In the genomic region with DNA sequence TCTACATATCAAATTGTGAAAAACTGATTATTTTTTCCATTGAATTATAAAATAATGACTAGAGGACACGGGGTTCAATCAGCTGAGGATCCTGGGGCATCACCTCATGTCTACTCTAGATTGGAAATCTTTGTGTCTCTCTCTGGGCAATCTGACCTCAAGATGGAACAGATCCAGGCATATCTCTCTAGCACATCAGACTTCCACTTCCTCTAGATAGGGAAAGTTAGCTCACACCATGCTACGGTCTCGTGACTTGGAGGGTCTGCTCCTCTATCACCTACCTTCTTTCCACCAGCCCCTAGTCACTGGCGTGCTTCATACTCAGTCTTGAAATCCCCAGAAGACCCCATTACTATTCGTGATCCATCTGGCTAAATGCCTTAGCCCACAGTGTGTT, we compare ENCODE assay signal across 16 cellular contexts.
DNase-seq lines count a peak whose midpoint lies in the region; ATAC-seq and TF ChIP-seq lines count a peak whose summit lies in the region.
"Had no signal": no experiment of that assay in that cellular context is flagged by ENCODE, and none has a peak within 500 bp of the region (broad histone marks: within the 10 kb centered on the region; RNA-seq: fewer than 3 reads in every experiment).

No MANE protein-coding gene starts in this region.

- H3K4me1 Mint-ChIP-seq in CD14-positive monocyte (peaks cover 57% of the 10 kb centered on the region), endothelial cell (ENCODE audit: unreplicated experiment) (peaks cover 15% of the 10 kb centered on the region)
- H3K4me1 Mint-ChIP-seq in activated CD8-positive, alpha-beta T cell treated with anti-CD3 and anti-CD28 coated beads, Interleukin-2, amount 10 ng/mL, durations not matched to agents 7 days and 5 days (ENCODE audit: low read depth) = peaks cover 69% of the 10 kb centered on the region

- H3K27ac ChIP-seq in mesendoderm (ENCODE audit: low read depth, low read length) = no peak overlapping the region
- H3K27ac ChIP-seq: breast epithelium, PC-9, SK-N-MC had no signal

- no peaks in the 10 kb centered on the region for H3K9me3 Mint-ChIP-seq in CD14-positive monocyte
- no peaks in the 10 kb centered on the region for H3K9me3 Mint-ChIP-seq in activated CD8-positive, alpha-beta T cell treated with anti-CD3 and anti-CD28 coated beads, Interleukin-2, amount 10 ng/mL, durations not matched to agents 7 days and 5 days (ENCODE audit: insufficient read depth)
- no peaks in the 10 kb centered on the region for H3K9me3 Mint-ChIP-seq in endothelial cell (ENCODE audit: unreplicated experiment)

- DNase-seq in CD14-positive monocyte (ENCODE audit: low spot score) (no peak), EH (ENCODE audit: low read depth) (peak; percentile 25), mesendoderm (no peak), NCI-H1930 (lab: John Stamatoyannopoulos, UW) (no peak), NCI-H2107 (lab: John Stamatoyannopoulos, UW) (no peak), HPDE6-E6E7 (ENCODE audit: extremely low spot score) (no peak), endothelial cell (ENCODE audit: low spot score) (no peak)
- DNase-seq in activated CD8-positive, alpha-beta T cell treated with anti-CD3 and anti-CD28 coated beads, Interleukin-2, amount 10 ng/mL, durations not matched to agents 7 days and 5 days = no peak
- DNase-seq: DMS153, head of caudate nucleus, NCI-H1092 treated with DMSO at 0.1 percent for 48 hours, NCI-H748 treated with DMSO at 0.1 percent for 48 hours, PC-9, right cardiac atrium had no signal

- POLR2A ChIA-PET in activated CD8-positive, alpha-beta T cell treated with anti-CD3 and anti-CD28 coated beads, Interleukin-2, amount 10 ng/mL, durations not matched to agents 7 days and 5 days (lab: Charles Lee) = no interaction called here

- no peaks in the 10 kb centered on the region for H3K36me3 ChIP-seq in mesendoderm (ENCODE audit: control insufficient read depth, insufficient read depth, low read length)
- H3K36me3 ChIP-seq: breast epithelium had no signal

- H3K4me3 ChIP-seq in mesendoderm (ENCODE audit: low read length) = no peak overlapping the region
- H3K4me3 ChIP-seq: breast epithelium, PC-9, SK-N-MC had no signal

- no peaks in the 10 kb centered on the region for H3K79me2 ChIP-seq in mesendoderm (ENCODE audit: control insufficient read depth, insufficient read depth, low read length)

- H2BK5ac ChIP-seq in mesendoderm (ENCODE audit: low read length) = no peak overlapping the region

- H3K56ac ChIP-seq in mesendoderm (ENCODE audit: low read length) = no peak overlapping the region

- H3K36me3 Mint-ChIP-seq in CD14-positive monocyte = peaks cover 12 to 15% of the 10 kb centered on the region in 2 donors
- peaks cover 49% of the 10 kb centered on the region for H3K36me3 Mint-ChIP-seq in activated CD8-positive, alpha-beta T cell treated with anti-CD3 and anti-CD28 coated beads, Interleukin-2, amount 10 ng/mL, durations not matched to agents 7 days and 5 days (ENCODE audit: low read depth)
- H3K36me3 Mint-ChIP-seq in endothelial cell (ENCODE audit: low read depth, unreplicated experiment) = peaks cover 5% of the 10 kb centered on the region

- WGBS in mesendoderm (ENCODE audit: extremely low coverage, insufficient coverage, low lambda C conversion rate) = no CpG with 5 or more reads among the region's 5 CpGs

- H3K4me3 Mint-ChIP-seq in CD14-positive monocyte (peak overlapping the region in 1 of 2 donors; percentile 67), endothelial cell (ENCODE audit: unreplicated experiment) (no peak overlapping the region)
- no peak overlapping the region for H3K4me3 Mint-ChIP-seq in activated CD8-positive, alpha-beta T cell treated with anti-CD3 and anti-CD28 coated beads, Interleukin-2, amount 10 ng/mL, durations not matched to agents 7 days and 5 days

- H3K4me2 ChIP-seq in mesendoderm (ENCODE audit: low read length) = no peak overlapping the region
- H3K4me2 ChIP-seq: PC-9 had no signal

- intact Hi-C loops in CD14-positive monocyte (cut with micrococcal nuclease) = loop anchor here (10.0 kb wide), 2 partner anchors 47 to 177 kb away; no protein-coding TSS in a partner anchor

- H4K5ac ChIP-seq in mesendoderm (ENCODE audit: low read length) = no peak overlapping the region

- H3K9ac ChIP-seq in mesendoderm (ENCODE audit: low read length) = no peak overlapping the region

- no peaks in the 10 kb centered on the region for H3K4me1 ChIP-seq in mesendoderm (ENCODE audit: control insufficient read depth, low read depth, low read length)
- H3K4me1 ChIP-seq: breast epithelium had no signal

- H3K27me3 ChIP-seq in mesendoderm (ENCODE audit: insufficient read depth, low read length, poor library complexity) = no peaks in the 10 kb centered on the region
- H3K27me3 ChIP-seq: breast epithelium had no signal

- no peak overlapping the region for H3K23ac ChIP-seq in mesendoderm (ENCODE audit: low read length)

- H2AK5ac ChIP-seq in mesendoderm (ENCODE audit: low read length) = no peak overlapping the region

- H3K27me3 Mint-ChIP-seq in CD14-positive monocyte (ENCODE audit: low read depth in 3 of 3) (no peaks in the 10 kb centered on the region), endothelial cell (ENCODE audit: unreplicated experiment) (peaks cover 6% of the 10 kb centered on the region)
- no peaks in the 10 kb centered on the region for H3K27me3 Mint-ChIP-seq in activated CD8-positive, alpha-beta T cell treated with anti-CD3 and anti-CD28 coated beads, Interleukin-2, amount 10 ng/mL, durations not matched to agents 7 days and 5 days (ENCODE audit: low read depth)

- TF ChIP-seq CTCF in CD14-positive monocyte (IDR thresholded peaks at IDR 0.05) = no peak
- TF ChIP-seq CTCF in endothelial cell (IDR thresholded peaks at IDR 0.05; ENCODE audit: unreplicated experiment) = no peak

- ATAC-seq in activated CD8-positive, alpha-beta T cell treated with anti-CD3 and anti-CD28 coated beads, Interleukin-2, amount 10 ng/mL, durations not matched to agents 7 days and 5 days = no peak
- ATAC-seq: right cardiac atrium had no signal

- H2BK120ac ChIP-seq in mesendoderm (ENCODE audit: low read depth, low read length) = no peak overlapping the region

- peak overlapping the region in 6 of 7 donors; percentile 14 to 85 (median 58) for H3K27ac Mint-ChIP-seq in CD14-positive monocyte
- H3K27ac Mint-ChIP-seq in activated CD8-positive, alpha-beta T cell treated with anti-CD3 and anti-CD28 coated beads, Interleukin-2, amount 10 ng/mL, durations not matched to agents 7 days and 5 days = peak overlapping the region; percentile 37
- H3K27ac Mint-ChIP-seq in endothelial cell (ENCODE audit: unreplicated experiment) = no peak overlapping the region

- no peaks in the 10 kb centered on the region for H3K79me1 ChIP-seq in mesendoderm (ENCODE audit: low read length)

- peak overlapping the region; percentile 14 for H4K8ac ChIP-seq in mesendoderm (ENCODE audit: low read depth, low read length)

- no peak overlapping the region for H2BK15ac ChIP-seq in mesendoderm (replicated peaks; ENCODE audit: low read depth)

- H3K4ac ChIP-seq in mesendoderm (ENCODE audit: low read depth, low read length) = no peak overlapping the region

- CTCF ChIA-PET in activated CD8-positive, alpha-beta T cell treated with anti-CD3 and anti-CD28 coated beads, Interleukin-2, amount 10 ng/mL, durations not matched to agents 7 days and 5 days (lab: Charles Lee) = interaction anchor here (0.8 to 1.4 kb wide), 3 partner anchors 30 to 48 kb away, joined by 3 to 8 read pairs (median 3); no protein-coding TSS in a partner anchor

- no peak overlapping the region for H3K18ac ChIP-seq in mesendoderm (ENCODE audit: low read length)
